Comparison of ENCODE assay signal across 14 cellular contexts in genomic region chr2:8550481-8550880, GRCh38.
"Had no signal": no experiment of that assay in that cellular context is flagged by ENCODE, and none has a peak within 500 bp of the region (broad histone marks: within the 10 kb centered on the region; RNA-seq: fewer than 3 reads in every experiment).

No MANE protein-coding gene starts in this region.

- ATAC-seq: activated T-cell treated with anti-CD3 and anti-CD28 coated beads, Interleukin-2, amount 50 U/mL, for 4 hours; mucosa of descending colon; naive thymus-derived CD8-positive, alpha-beta T cell had no signal

- H3K4me1 ChIP-seq: ascending aorta, tibial nerve had no signal

- H3K27ac Mint-ChIP-seq: activated naive CD8-positive, alpha-beta T cell treated with anti-CD3 and anti-CD28 coated beads, Interleukin-2, amount 10 ng/mL, durations not matched to agents 7 days and 5 days; naive thymus-derived CD8-positive, alpha-beta T cell; T-helper 2 cell treated with Interferon-gamma antibody and Interleukin-4, amounts not matched to agents 5 μg/mL and 100 μg/mL, for 36 hours had no signal

- H3K27me3 Mint-ChIP-seq: activated naive CD8-positive, alpha-beta T cell treated with anti-CD3 and anti-CD28 coated beads, Interleukin-2, amount 10 ng/mL, durations not matched to agents 7 days and 5 days had no signal

- H3K27ac ChIP-seq: ascending aorta, tibial nerve had no signal

- H3K36me3 ChIP-seq: ascending aorta, tibial nerve had no signal

- H3K4me3 Mint-ChIP-seq: activated naive CD8-positive, alpha-beta T cell treated with anti-CD3 and anti-CD28 coated beads, Interleukin-2, amount 10 ng/mL, durations not matched to agents 7 days and 5 days; activated T-cell treated with anti-CD3 and anti-CD28 coated beads, Interleukin-2, amount 50 U/mL, for 4 hours; naive thymus-derived CD8-positive, alpha-beta T cell; T-helper 2 cell treated with Interferon-gamma antibody and Interleukin-4, amounts not matched to agents 5 μg/mL and 100 μg/mL, for 36 hours had no signal

- H3K9me3 ChIP-seq: mucosa of descending colon, tibial nerve had no signal

- H3K9me3 Mint-ChIP-seq: activated T-cell treated with anti-CD3 and anti-CD28 coated beads, Interleukin-2, amount 50 U/mL, for 4 hours had no signal

- DNase-seq: activated CD4-positive, alpha-beta T cell treated with anti-CD3 and anti-CD28 coated beads, Interleukin-2, amount 50 U/mL, for 1 hour; activated gamma-delta T cell treated with Interleukin-2 at 50 U/mL for 16 hours; activated naive CD8-positive, alpha-beta T cell treated with anti-CD3 and anti-CD28 coated beads, Interleukin-2, amount 10 ng/mL, durations not matched to agents 7 days and 5 days; activated T-cell treated with anti-CD3 and anti-CD28 coated beads, Interleukin-2, amount 50 U/mL, for 4 hours; erythroblast; hippocampal formation; kidney glomerular epithelial cell; mucosa of descending colon; stimulated activated CD4-positive, alpha-beta T cell treated with anti-CD3 and anti-CD28 coated beads, Interleukin-4, amount 100 ng/mL, for 4 hours had no signal

- H3K36me3 Mint-ChIP-seq: naive thymus-derived CD8-positive, alpha-beta T cell had no signal

- H3K27me3 ChIP-seq: ascending aorta, tibial nerve had no signal

- H3K4me3 ChIP-seq: ascending aorta, lung, mucosa of descending colon, tibial nerve had no signal
